In genomic region chr6:88442731-88443130, GRCh38 we compare ENCODE assay signal across 22 cellular contexts.
"Had no signal": no experiment of that assay in that cellular context is flagged by ENCODE, and none has a peak within 500 bp of the region (broad histone marks: within the 10 kb centered on the region; RNA-seq: fewer than 3 reads in every experiment).

No MANE protein-coding gene starts in this region.

- DNase-seq: activated CD4-positive, alpha-beta memory T cell treated with anti-CD3 and anti-CD28 coated beads for 36 hours; activated CD4-positive, alpha-beta T cell treated with anti-CD3 and anti-CD28 coated beads for 48 hours; activated effector memory CD4-positive, alpha-beta T cell treated with Interleukin-2 at 50 U/mL for 16 hours; activated naive CD4-positive, alpha-beta T cell treated with anti-CD3 and anti-CD28 coated beads, Interleukin-2, amount 10 ng/mL, durations not matched to agents 7 days and 5 days; activated T-cell treated with anti-CD3 and anti-CD28 coated beads, Interleukin-2, amount 50 U/mL, for 72 hours; cortex of kidney; heart left ventricle; islet precursor cell; left cardiac atrium; mesendoderm; mucosa of descending colon; nephron progenitor cell; occipital lobe; posterior cingulate gyrus; sigmoid colon; stimulated activated CD4-positive, alpha-beta T cell treated with anti-CD3 and anti-CD28 coated beads, Interleukin-15, amount 100 ng/mL, for 24 hours; transverse colon; uterus had no signal

- H3K4me1 Mint-ChIP-seq: activated naive CD4-positive, alpha-beta T cell treated with anti-CD3 and anti-CD28 coated beads, Interleukin-2, amount 10 ng/mL, durations not matched to agents 7 days and 5 days; nephron progenitor cell; stimulated activated memory B cell treated with anti-CD40 and anti-IgM and Interleukin-4, amounts not matched to agents 10 μg/mL and 1 μg/mL and 100 μg/mL, for 72 hours had no signal

- H3K4me2 ChIP-seq: smooth muscle cell had no signal

- H3K27me3 ChIP-seq: cardiac muscle cell, heart left ventricle, sigmoid colon, transverse colon, uterus had no signal

- H3K9me3 Mint-ChIP-seq: activated CD4-positive, alpha-beta memory T cell treated with anti-CD3 and anti-CD28 coated beads for 36 hours; activated naive CD4-positive, alpha-beta T cell treated with anti-CD3 and anti-CD28 coated beads, Interleukin-2, amount 10 ng/mL, durations not matched to agents 7 days and 5 days; activated T-cell treated with anti-CD3 and anti-CD28 coated beads, Interleukin-2, amount 50 U/mL, for 72 hours; nephron progenitor cell; stimulated activated memory B cell treated with anti-CD40 and anti-IgM and Interleukin-4, amounts not matched to agents 10 μg/mL and 1 μg/mL and 100 μg/mL, for 72 hours had no signal

- H3K36me3 ChIP-seq: cardiac muscle cell, heart left ventricle, sigmoid colon, transverse colon, uterus had no signal

- H3K36me3 Mint-ChIP-seq: activated CD4-positive, alpha-beta memory T cell treated with anti-CD3 and anti-CD28 coated beads for 36 hours; activated naive CD4-positive, alpha-beta T cell treated with anti-CD3 and anti-CD28 coated beads, Interleukin-2, amount 10 ng/mL, durations not matched to agents 7 days and 5 days; stimulated activated memory B cell treated with anti-CD40 and anti-IgM and Interleukin-4, amounts not matched to agents 10 μg/mL and 1 μg/mL and 100 μg/mL, for 72 hours had no signal

- H3K4me3 ChIP-seq: cardiac muscle cell, heart left ventricle, mucosa of descending colon, sigmoid colon, smooth muscle cell, transverse colon, uterus had no signal

- H3K4me3 Mint-ChIP-seq: activated CD4-positive, alpha-beta memory T cell treated with anti-CD3 and anti-CD28 coated beads for 36 hours; activated naive CD4-positive, alpha-beta T cell treated with anti-CD3 and anti-CD28 coated beads, Interleukin-2, amount 10 ng/mL, durations not matched to agents 7 days and 5 days; activated T-cell treated with anti-CD3 and anti-CD28 coated beads, Interleukin-2, amount 50 U/mL, for 72 hours; nephron progenitor cell; stimulated activated memory B cell treated with anti-CD40 and anti-IgM and Interleukin-4, amounts not matched to agents 10 μg/mL and 1 μg/mL and 100 μg/mL, for 72 hours had no signal

- H3K27ac Mint-ChIP-seq: activated CD4-positive, alpha-beta memory T cell treated with anti-CD3 and anti-CD28 coated beads for 36 hours; activated naive CD4-positive, alpha-beta T cell treated with anti-CD3 and anti-CD28 coated beads, Interleukin-2, amount 10 ng/mL, durations not matched to agents 7 days and 5 days; activated T-cell treated with anti-CD3 and anti-CD28 coated beads, Interleukin-2, amount 50 U/mL, for 72 hours; nephron progenitor cell; stimulated activated memory B cell treated with anti-CD40 and anti-IgM and Interleukin-4, amounts not matched to agents 10 μg/mL and 1 μg/mL and 100 μg/mL, for 72 hours had no signal

- H3K27me3 Mint-ChIP-seq: activated naive CD4-positive, alpha-beta T cell treated with anti-CD3 and anti-CD28 coated beads, Interleukin-2, amount 10 ng/mL, durations not matched to agents 7 days and 5 days; stimulated activated memory B cell treated with anti-CD40 and anti-IgM and Interleukin-4, amounts not matched to agents 10 μg/mL and 1 μg/mL and 100 μg/mL, for 72 hours had no signal

- ATAC-seq: activated T-cell treated with anti-CD3 and anti-CD28 coated beads, Interleukin-2, amount 50 U/mL, for 72 hours; left cardiac atrium; mucosa of descending colon; stimulated activated memory B cell treated with anti-CD40 and anti-IgM and Interleukin-4, amounts not matched to agents 10 μg/mL and 1 μg/mL and 100 μg/mL, for 72 hours had no signal

- H3K4me1 ChIP-seq: heart left ventricle, sigmoid colon, transverse colon, uterus had no signal

- H3K27ac ChIP-seq: cardiac muscle cell, epithelial cell of prostate, heart left ventricle, sigmoid colon, transverse colon, uterus had no signal

- H3K9me3 ChIP-seq: heart left ventricle, mucosa of descending colon, sigmoid colon, transverse colon, uterus had no signal
